ENCODE assay signal across 17 cellular contexts in genomic region chr12:132375747-132376463, GRCh38. TPM values are rescaled to one million over a fixed set of nuclear protein-coding genes. Genes with fewer than 3 reads are reported as not detected.
A peak's percentile ranks its signal among the peaks of the same experiment; 100 is the strongest.
DNase-seq lines count a peak whose midpoint lies in the region; ATAC-seq and TF ChIP-seq lines count a peak whose summit lies in the region.
"Had no signal": no experiment of that assay in that cellular context is flagged by ENCODE, and none has a peak within 500 bp of the region (broad histone marks: within the 10 kb centered on the region; RNA-seq: fewer than 3 reads in every experiment).

No MANE protein-coding gene starts in this region.

- no peaks in the 10 kb centered on the region for H3K4me1 ChIP-seq in BE2C
- H3K4me1 ChIP-seq: HAP-1, Peyer's patch had no signal

- peak; percentile 12 for DNase-seq in DMS79 treated with DMSO at 0.1 percent for 48 hours (lab: John Stamatoyannopoulos, UW)
- no peak for DNase-seq in DMS79 (lab: John Stamatoyannopoulos, UW)
- peak; percentile 4 for DNase-seq in BE2C
- peak; percentile 34 for DNase-seq in NCI-H69 (lab: John Stamatoyannopoulos, UW)
- peak; percentile 78 for DNase-seq in left kidney (ENCODE audit: low read depth, low spot score)
- no peak for DNase-seq in NCI-H1105 (lab: John Stamatoyannopoulos, UW)
- DNase-seq in AG20443 (ENCODE audit: low spot score) = no peak
- DNase-seq: C1 segment of cervical spinal cord, GF-D8, NCI-H1105 treated with DMSO at 0.1 percent for 48 hours, NCI-H1694 treated with DMSO at 0.1 percent for 48 hours, NCI-H510A, NCI-H82, Peyer's patch, SHP77 treated with DMSO at 0.1 percent for 48 hours had no signal

- H3K27me3 ChIP-seq in BE2C = peaks cover 76% of the 10 kb centered on the region

- no peak overlapping the region for H3K4me3 ChIP-seq in BE2C (ENCODE audit: low read depth, low read length)
- H3K4me3 ChIP-seq: HAP-1, Peyer's patch had no signal

- H3K9me3 ChIP-seq in BE2C = no peaks in the 10 kb centered on the region
- H3K9me3 ChIP-seq: HAP-1 had no signal

- ATAC-seq in HG02763 (IDR thresholded peaks at IDR 0.05; ENCODE audit: unreplicated experiment) = no peak

- H3K36me3 ChIP-seq in BE2C = no peaks in the 10 kb centered on the region
- H3K36me3 ChIP-seq: HAP-1, Peyer's patch had no signal

- TF ChIP-seq CTCF in BE2C (IDR thresholded peaks at IDR 0.05; ENCODE audit: low read depth, low read length) = no peak

RNA-seq across cellular contexts. Expression of gene GALNT9, which starts 46.5 kb away (rescaled TPM):
- 0.34 TPM for polyA plus RNA-seq in BE2C (2012; ENCODE audit: insufficient read depth, insufficient read length, low read depth)

Comparison
In these comparisons a context has a peak if more than half of its experiments do, and no peak if none do; other contexts are left out.
1. DNase-seq: peak in DMS79 treated with DMSO at 0.1 percent for 48 hours (single experiment), BE2C (single experiment), NCI-H69 (single experiment) and left kidney (single experiment); none in DMS79 (single experiment), NCI-H1105 (single experiment) and AG20443 (single experiment).